15 cellular contexts compared by ENCODE assay signal in the genomic region with DNA sequence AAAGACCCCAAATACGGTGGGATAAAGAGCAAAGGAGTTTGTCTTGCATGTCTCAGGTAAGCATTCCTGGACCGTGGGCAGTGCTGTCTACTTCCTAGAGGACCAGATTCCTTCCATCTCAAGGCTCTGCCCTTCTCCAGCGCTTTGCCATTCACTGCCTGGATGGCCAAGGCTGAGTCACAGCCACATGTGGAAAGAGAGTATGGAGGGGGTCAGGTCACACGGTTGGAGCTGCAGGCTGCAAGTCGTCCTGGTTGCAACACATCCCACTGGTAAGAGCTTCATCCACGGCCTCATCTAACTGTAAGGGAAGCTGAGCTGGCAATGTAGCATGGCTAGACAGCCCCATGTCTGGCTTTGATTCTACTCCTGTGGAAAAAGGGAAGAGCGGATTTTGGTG.
DNase-seq lines count a peak whose midpoint lies in the region; ATAC-seq, FAIRE-seq and TF ChIP-seq lines count a peak whose summit lies in the region.
"Had no signal": no experiment of that assay in that cellular context is flagged by ENCODE, and none has a peak within 500 bp of the region (broad histone marks: within the 10 kb centered on the region; RNA-seq: fewer than 3 reads in every experiment).

No MANE protein-coding gene starts in this region.

- no peaks in the 10 kb centered on the region for H4K20me1 ChIP-seq in smooth muscle cell (ENCODE audit: low read depth)
- no peaks in the 10 kb centered on the region for H4K20me1 ChIP-seq in MM.1S (ENCODE audit: insufficient read depth, low read length)

- FAIRE-seq in H54 (lab: Jason Lieb, UNC) = peak; percentile 33

- no peak for TF ChIP-seq POLR2A in H54 (IDR thresholded peaks at IDR 0.05; ENCODE audit: low read depth, low read length)

- H3K9me2 ChIP-seq in MM.1S (replicated peaks; ENCODE audit: insufficient read depth, low read length) = no peaks in the 10 kb centered on the region

- H3K27ac ChIP-seq in smooth muscle cell (ENCODE audit: low read depth) (no peak overlapping the region), MM.1S (ENCODE audit: low read length) (no peak overlapping the region)
- H3K27ac ChIP-seq: RWPE1, tibial artery had no signal

- H2AFZ ChIP-seq in smooth muscle cell (ENCODE audit: low read depth) (no peak overlapping the region), MM.1S (ENCODE audit: low read length) (no peak overlapping the region)

- H3K9ac ChIP-seq in smooth muscle cell (ENCODE audit: low read depth) (no peak overlapping the region), MM.1S (ENCODE audit: low read length) (no peak overlapping the region)

- no peaks in the 10 kb centered on the region for H3F3A ChIP-seq in smooth muscle cell (ENCODE audit: low read depth)
- H3F3A ChIP-seq in MM.1S (ENCODE audit: insufficient read depth, low read length) = no peaks in the 10 kb centered on the region

- no peak for TF ChIP-seq CTCF in smooth muscle cell (IDR thresholded peaks at IDR 0.05; ENCODE audit: borderline replicate concordance, insufficient read depth, poor library complexity, severe bottlenecking)
- TF ChIP-seq CTCF in MM.1S (IDR thresholded peaks at IDR 0.05; ENCODE audit: low read length) = no peak

- ATAC-seq in GM21576 (IDR thresholded peaks at IDR 0.05; ENCODE audit: unreplicated experiment) = no peak
- ATAC-seq: activated naive CD4-positive, alpha-beta T cell treated with anti-CD3 and anti-CD28 coated beads, Interleukin-2, amount 50 U/mL, for 72 hours; heart right ventricle; left ventricle myocardium superior had no signal

- H3K27me3 ChIP-seq in smooth muscle cell (ENCODE audit: low read depth) (no peaks in the 10 kb centered on the region), MM.1S (replicated peaks; ENCODE audit: insufficient read depth, low read length) (no peaks in the 10 kb centered on the region)
- H3K27me3 ChIP-seq: heart right ventricle, tibial artery had no signal

- H3K79me2 ChIP-seq in smooth muscle cell (ENCODE audit: low read depth) (no peaks in the 10 kb centered on the region), MM.1S (ENCODE audit: low read length) (no peaks in the 10 kb centered on the region)

- in situ Hi-C loops in SK-MEL-5 (cut with HindIII; ENCODE audit: low pct_unique_long_range_greater_than_20kb, low sequenced_read_pairs) = no loop called here

- WGBS in smooth muscle cell (ENCODE audit: low lambda C conversion rate) = 52% methylated on average over 7 of the region's 7 CpGs

- H3K4me2 ChIP-seq in smooth muscle cell = no peak overlapping the region
- H3K4me2 ChIP-seq in MM.1S (ENCODE audit: low read depth, low read length) = no peak overlapping the region

- DNase-seq in A172 (ENCODE audit: low spot score) = peak; percentile 41
- peak; percentile 10 for DNase-seq in H54 (ENCODE audit: insufficient read length, low spot score)
- peak; percentile 24 for DNase-seq in SK-MEL-5 (ENCODE audit: low read depth, low spot score)
- peak; percentile 50 for DNase-seq in fibroblast of the conjunctiva (ENCODE audit: low read depth)
- no peak for DNase-seq in smooth muscle cell (lab: John Stamatoyannopoulos, UW; ENCODE audit: unreplicated experiment)
- no peak for DNase-seq in stimulated activated CD4-positive, alpha-beta T cell treated with anti-CD3 and anti-CD28 coated beads, Interleukin-2, amount 100 ng/mL, for 48 hours
- DNase-seq in MM.1S = no peak
- DNase-seq: heart right ventricle, Karpas-422, left ventricle myocardium superior, NCI-H2227 treated with DMSO at 0.1 percent for 48 hours, tibial artery had no signal

- H3K4me3 ChIP-seq in smooth muscle cell = no peak overlapping the region
- no peak overlapping the region for H3K4me3 ChIP-seq in MM.1S (ENCODE audit: low read length)
- H3K4me3 ChIP-seq: heart right ventricle, tibial artery had no signal

- H3K4me1 ChIP-seq in smooth muscle cell (ENCODE audit: low read depth) = peaks cover 5% of the 10 kb centered on the region
- H3K4me1 ChIP-seq in MM.1S (ENCODE audit: low read length) = no peaks in the 10 kb centered on the region

- H3K36me3 ChIP-seq in smooth muscle cell (ENCODE audit: low read depth) (no peaks in the 10 kb centered on the region), MM.1S (replicated peaks; ENCODE audit: insufficient read depth, low read length) (no peaks in the 10 kb centered on the region)
- H3K36me3 ChIP-seq: heart right ventricle, tibial artery had no signal

- H3K9me3 ChIP-seq in smooth muscle cell (replicated peaks; ENCODE audit: low read depth) (no peaks in the 10 kb centered on the region), MM.1S (replicated peaks; ENCODE audit: insufficient read depth, low read length) (no peaks in the 10 kb centered on the region)
- H3K9me3 ChIP-seq: tibial artery had no signal

Comparison
In these comparisons a context has a peak if more than half of its experiments do, and no peak if none do; other contexts are left out.
1. DNase-seq: peak in A172 (single experiment), H54 (single experiment), SK-MEL-5 (single experiment) and fibroblast of the conjunctiva (single experiment); none in smooth muscle cell (single experiment), stimulated activated CD4-positive, alpha-beta T cell treated with anti-CD3 and anti-CD28 coated beads, Interleukin-2, amount 100 ng/mL, for 48 hours (0 of 2) and MM.1S (single experiment).